Comparison of ENCODE assay signal across 20 cellular contexts in the genomic region with DNA sequence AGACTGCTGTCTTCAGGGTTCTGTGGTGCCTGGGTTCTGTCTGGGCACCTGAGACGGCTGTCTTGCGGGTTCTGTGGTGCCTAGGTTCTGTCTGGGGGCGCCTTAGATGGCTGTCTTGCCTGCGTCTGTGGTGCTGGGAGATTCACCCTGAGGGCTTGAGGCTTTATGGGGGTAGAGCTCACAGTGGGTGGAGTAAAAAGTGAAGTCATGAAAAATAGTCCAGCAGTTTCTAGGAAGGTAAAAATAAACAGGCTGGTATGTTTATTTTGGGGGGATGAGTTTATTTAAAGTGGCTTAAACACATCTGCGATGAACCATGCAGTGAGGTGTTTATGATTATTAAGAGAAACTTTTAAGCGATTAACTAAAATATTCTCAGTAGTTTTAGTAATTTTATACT.
A peak's percentile ranks its signal among the peaks of the same experiment; 100 is the strongest.
DNase-seq lines count a peak whose midpoint lies in the region; ATAC-seq and TF ChIP-seq lines count a peak whose summit lies in the region.
"Had no signal": no experiment of that assay in that cellular context is flagged by ENCODE, and none has a peak within 500 bp of the region (broad histone marks: within the 10 kb centered on the region; RNA-seq: fewer than 3 reads in every experiment).

No MANE protein-coding gene starts in this region.

- peaks cover 34% of the 10 kb centered on the region for H3K9me3 ChIP-seq in AG04450 (ENCODE audit: control insufficient read depth, insufficient read depth, low read length)

- DNase-seq in AG04450 (ENCODE audit: low read depth, low spot score) (no peak), H4 (ENCODE audit: low spot score) (peak; percentile 70), choroid plexus epithelial cell (ENCODE audit: low read depth) (peak; percentile 34), progenitor cell of endocrine pancreas (ENCODE audit: low spot score, unreplicated experiment) (no peak), NCI-H526 treated with DMSO at 0.1 percent for 48 hours (lab: John Stamatoyannopoulos, UW) (no peak), H7 (no peak), ureter (ENCODE audit: low spot score) (no peak)
- DNase-seq: activated CD4-positive, CD25-positive, alpha-beta regulatory T cell; CD4-positive, CD25-positive, alpha-beta regulatory T cell; effector memory CD8-positive, alpha-beta T cell; head of caudate nucleus; KBM-7; left ventricle myocardium superior; NCI-H1930; NCI-H446 treated with DMSO at 0.1 percent for 48 hours; NK-92 treated with Interleukin-12 subunit alpha and Interleukin-12 subunit beta, amount 100 ng/mL, for 24 hours; nucleus accumbens had no signal

- peak overlapping the region; percentile 39 for H3K27ac ChIP-seq in AG04450 (ENCODE audit: low read depth, low read length)

- H3K4me3 Mint-ChIP-seq in progenitor cell of endocrine pancreas (ENCODE audit: low read depth): no peak overlapping the region
- H3K4me3 Mint-ChIP-seq: CD4-positive, CD25-positive, alpha-beta regulatory T cell; central memory CD8-positive, alpha-beta T cell; effector memory CD8-positive, alpha-beta T cell had no signal

- H3K36me3 ChIP-seq in H7 (replicated peaks; ENCODE audit: control insufficient read depth, insufficient read depth, low read length): no peaks in the 10 kb centered on the region; the same call in 1 of the 2 replicates

- CTCF ChIA-PET in AG04450 (lab: Charles Lee): no interaction called here

- H3K27ac Mint-ChIP-seq in progenitor cell of endocrine pancreas: peak overlapping the region; percentile 82
- H3K27ac Mint-ChIP-seq: CD4-positive, CD25-positive, alpha-beta regulatory T cell had no signal

- ATAC-seq in GM19328 (IDR thresholded peaks at IDR 0.05; ENCODE audit: unreplicated experiment): no peak
- ATAC-seq: effector memory CD8-positive, alpha-beta T cell; left ventricle myocardium superior; SK-N-SH treated with all-trans-retinoic acid at 6 μM for 48 hours had no signal

- POLR2A ChIA-PET in AG04450 (lab: Yijun Ruan, JAX): no interaction called here

- H3K4me1 Mint-ChIP-seq in progenitor cell of endocrine pancreas (ENCODE audit: low read depth): peaks cover 2% of the 10 kb centered on the region
- H3K4me1 Mint-ChIP-seq: CD4-positive, CD25-positive, alpha-beta regulatory T cell; central memory CD8-positive, alpha-beta T cell had no signal

- peaks cover 4% of the 10 kb centered on the region for H3K9me3 Mint-ChIP-seq in progenitor cell of endocrine pancreas (ENCODE audit: low read depth)
- H3K9me3 Mint-ChIP-seq: central memory CD8-positive, alpha-beta T cell; effector memory CD8-positive, alpha-beta T cell had no signal

- H3K36me3 Mint-ChIP-seq in progenitor cell of endocrine pancreas (ENCODE audit: insufficient read depth): peaks cover 29% of the 10 kb centered on the region

- no peaks in the 10 kb centered on the region for H3K27me3 Mint-ChIP-seq in progenitor cell of endocrine pancreas
- H3K27me3 Mint-ChIP-seq: CD4-positive, CD25-positive, alpha-beta regulatory T cell; central memory CD8-positive, alpha-beta T cell; effector memory CD8-positive, alpha-beta T cell had no signal

- TF ChIP-seq CTCF in AG04450 (IDR thresholded peaks at IDR 0.05; ENCODE audit: low read depth, low read length): no peak
- no peak for TF ChIP-seq CTCF in choroid plexus epithelial cell (conservative IDR thresholded peaks at IDR 0.05; ENCODE audit: low read depth, low read length)
- TF ChIP-seq CTCF in progenitor cell of endocrine pancreas (IDR thresholded peaks at IDR 0.05; ENCODE audit: unreplicated experiment): no peak

- H3K4me3 ChIP-seq in AG04450 (ENCODE audit: low read depth, low read length) (no peak overlapping the region), choroid plexus epithelial cell (ENCODE audit: low read depth, low read length) (no peak overlapping the region), H7 (ENCODE audit: insufficient read depth, low read depth, low read length) (no peak overlapping the region)

- no peaks in the 10 kb centered on the region for H3K27me3 ChIP-seq in AG04450 (ENCODE audit: control insufficient read depth, insufficient read depth, low read length)
- no peaks in the 10 kb centered on the region for H3K27me3 ChIP-seq in H7 (ENCODE audit: control insufficient read depth, insufficient read depth, low read length)

Comparison
In these comparisons a context has a peak if more than half of its experiments do, and no peak if none do; other contexts are left out.
1. DNase-seq: peak in H4 (single experiment) and choroid plexus epithelial cell (single experiment); none in AG04450 (single experiment), progenitor cell of endocrine pancreas (single experiment), NCI-H526 treated with DMSO at 0.1 percent for 48 hours (single experiment), H7 (single experiment) and ureter (single experiment).